In the genomic region with DNA sequence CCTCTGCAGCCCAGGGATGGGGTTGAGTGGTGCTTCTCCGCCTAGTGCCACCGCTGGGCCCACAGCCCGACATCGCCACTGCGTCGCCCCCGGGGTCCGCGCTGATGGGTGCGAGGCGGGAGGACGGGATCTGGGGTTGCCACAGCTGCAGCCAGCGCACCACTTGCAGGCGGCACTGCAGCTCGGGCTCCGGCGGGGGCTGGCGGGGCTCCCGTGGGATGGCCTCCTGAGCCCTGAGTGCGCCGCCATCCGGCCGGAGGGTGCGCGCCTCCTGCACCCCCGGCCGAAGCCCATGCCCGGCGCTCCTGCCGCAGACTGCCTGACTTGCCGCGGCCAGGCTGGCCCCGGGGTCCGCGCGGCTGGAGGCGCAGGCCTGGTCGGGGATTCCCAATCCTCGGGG, we compare ENCODE assay signal across 9 cellular contexts. TPM values are rescaled to one million over a fixed set of nuclear protein-coding genes. Genes with fewer than 3 reads are reported as not detected.
A peak's percentile ranks its signal among the peaks of the same experiment; 100 is the strongest.
DNase-seq lines count a peak whose midpoint lies in the region; ATAC-seq and TF ChIP-seq lines count a peak whose summit lies in the region.
"Not testable (repeated sequence)": the region's sequence is repeated elsewhere in the genome, so short reads cannot be mapped to it uniquely, and the experiment has no call there.
"Had no signal": no experiment of that assay in that cellular context is flagged by ENCODE, and none has a peak within 500 bp of the region (broad histone marks: within the 10 kb centered on the region; RNA-seq: fewer than 3 reads in every experiment).

No MANE protein-coding gene starts in this region.

- not testable (repeated sequence) for H3K36me3 ChIP-seq in CD8-positive, alpha-beta memory T cell (ENCODE audit: insufficient read depth, low read length); SJCRH30; mucosa of stomach (ENCODE audit: control insufficient read depth, insufficient read depth, low read length)

- not testable (repeated sequence) for H3K27me3 ChIP-seq in CD8-positive, alpha-beta memory T cell (ENCODE audit: insufficient read depth, low read length, poor library complexity, severe bottlenecking); SJCRH30; mucosa of stomach (ENCODE audit: control insufficient read depth, insufficient read depth, low read length)

- not testable (repeated sequence) for H3K36me3 Mint-ChIP-seq in CD8-positive, alpha-beta memory T cell; activated naive CD8-positive, alpha-beta T cell treated with anti-CD3 and anti-CD28 coated beads for 36 hours

- H3K4me3 Mint-ChIP-seq in CD8-positive, alpha-beta memory T cell, result peak overlapping the region in 6 of 7 donors; percentile 68 to 97 (median 73)
- H3K4me3 Mint-ChIP-seq in activated naive CD8-positive, alpha-beta T cell treated with anti-CD3 and anti-CD28 coated beads for 36 hours, result peak overlapping the region; percentile 95

- H3K27ac ChIP-seq in CD8-positive, alpha-beta memory T cell (ENCODE audit: low read depth, low read length), result not testable (repeated sequence)
- H3K27ac ChIP-seq in SJCRH30, result peak overlapping the region; percentile 56; the same call in 1 of the 2 replicates

- not testable (repeated sequence) for H3K9me3 Mint-ChIP-seq in CD8-positive, alpha-beta memory T cell; activated naive CD8-positive, alpha-beta T cell treated with anti-CD3 and anti-CD28 coated beads for 36 hours

- CTCF ChIA-PET in CD8-positive, alpha-beta memory T cell (lab: Charles Lee), result interaction anchor here (0.8 to 2.9 kb wide), 12 partner anchors 17 to 562 kb away, joined by 3 to 17 read pairs (median 5); partner anchors contain the start of genes ADRA2B, ASTL and STARD7

- H3K9me3 ChIP-seq in CD8-positive, alpha-beta memory T cell (ENCODE audit: low read length); SJCRH30 (replicated peaks); mucosa of stomach (ENCODE audit: control insufficient read depth, low read length): not testable (repeated sequence)

- POLR2A ChIA-PET in CD8-positive, alpha-beta memory T cell (lab: Charles Lee), result interaction anchor here (1.0 to 1.1 kb wide), 3 partner anchors 166 to 183 kb away, joined by 3 to 5 read pairs (median 5); no protein-coding TSS in a partner anchor

- H3K4me1 ChIP-seq in CD8-positive, alpha-beta memory T cell (ENCODE audit: insufficient read depth, low read length); SJCRH30; mucosa of stomach (ENCODE audit: control insufficient read depth, insufficient read depth, low read length): not testable (repeated sequence)

- TF ChIP-seq CTCF in fibroblast of pulmonary artery (IDR thresholded peaks at IDR 0.05; ENCODE audit: low read length, missing control alignments), result not testable (repeated sequence)

- DNase-seq in CD8-positive, alpha-beta memory T cell, result peak in 4 of 5 donors; percentile 13 to 62 (median 53)
- peak in 1 of 2 experiments; percentile 45 for DNase-seq in SJCRH30
- DNase-seq in activated naive CD8-positive, alpha-beta T cell treated with anti-CD3 and anti-CD28 coated beads for 36 hours, result peak; percentile 51
- DNase-seq in fibroblast of pulmonary artery (ENCODE audit: low read depth), result not testable (repeated sequence)
- peak; percentile 40 for DNase-seq in stimulated activated naive CD8-positive, alpha-beta T cell treated with anti-CD3 and anti-CD28 coated beads, Interleukin-15, Interleukin-2, amounts not matched to agents 100 U/mL and 50 U/mL, for 24 hours

- H3K9ac ChIP-seq in mucosa of stomach (ENCODE audit: low read length), result peak overlapping the region; percentile 87

- not testable (repeated sequence) for H3K4me3 ChIP-seq in CD8-positive, alpha-beta memory T cell (ENCODE audit: low read length); mucosa of stomach (ENCODE audit: low read length)
- H3K4me3 ChIP-seq in SJCRH30 (peak overlapping the region; percentile 90), fibroblast of pulmonary artery (replicated peaks; ENCODE audit: low read depth, low read length) (peak overlapping the region; percentile 54)

- ATAC-seq in GM21423 (IDR thresholded peaks at IDR 0.05; ENCODE audit: unreplicated experiment), result peak; percentile 40
- ATAC-seq in HG03103 (IDR thresholded peaks at IDR 0.05; ENCODE audit: low read depth, unreplicated experiment), result peak; percentile 40
- peak; percentile 55 for ATAC-seq in stimulated activated naive CD8-positive, alpha-beta T cell treated with anti-CD3 and anti-CD28 coated beads, Interleukin-15, Interleukin-2, amounts not matched to agents 100 U/mL and 50 U/mL, for 24 hours

- peaks cover 5 to 21% of the 10 kb centered on the region in 2 donors for H3K27me3 Mint-ChIP-seq in CD8-positive, alpha-beta memory T cell
- peaks cover 23% of the 10 kb centered on the region for H3K27me3 Mint-ChIP-seq in activated naive CD8-positive, alpha-beta T cell treated with anti-CD3 and anti-CD28 coated beads for 36 hours

- H3K4me1 Mint-ChIP-seq in CD8-positive, alpha-beta memory T cell; activated naive CD8-positive, alpha-beta T cell treated with anti-CD3 and anti-CD28 coated beads for 36 hours: not testable (repeated sequence)

- peak overlapping the region in 5 of 8 donors; percentile 57 to 98 (median 74) for H3K27ac Mint-ChIP-seq in CD8-positive, alpha-beta memory T cell
- peak overlapping the region; percentile 73 for H3K27ac Mint-ChIP-seq in activated naive CD8-positive, alpha-beta T cell treated with anti-CD3 and anti-CD28 coated beads for 36 hours

RNA-seq across cellular contexts. Expression of gene ANKRD36C, which starts 0.5 kb away (rescaled TPM):
- total RNA-seq in CD8-positive, alpha-beta memory T cell, result 10 to 100 TPM; 26.6 to 29.8 TPM
- polyA plus RNA-seq in CD8-positive, alpha-beta memory T cell, result 22.7 TPM
- 16.6 and 28.8 TPM in 2 replicates for total RNA-seq in SJCRH30 (2014; rRNA removed; shearing (Covaris generic))
- 10 to 100 TPM; 25.4 to 27.1 TPM for total RNA-seq in activated naive CD8-positive, alpha-beta T cell treated with anti-CD3 and anti-CD28 coated beads for 36 hours

RNA-seq across cellular contexts. Expression of gene GPAT2, which starts 42.6 kb away (rescaled TPM):
- 10 to 100 TPM; 33.6 to 36.2 TPM for total RNA-seq in CD8-positive, alpha-beta memory T cell
- polyA plus RNA-seq in CD8-positive, alpha-beta memory T cell, result 8.9 TPM
- 0.05 and 0.08 TPM in 2 replicates for total RNA-seq in SJCRH30 (2014; rRNA removed; shearing (Covaris generic))
- 10 to 100 TPM; 36.3 to 41.8 TPM for total RNA-seq in activated naive CD8-positive, alpha-beta T cell treated with anti-CD3 and anti-CD28 coated beads for 36 hours
- total RNA-seq: SK-MEL-5 had no signal

Comparison
In these comparisons a context has a peak if more than half of its experiments do, and no peak if none do; other contexts are left out.
1. RNA of gene GPAT2, which starts 42.6 kb away (total RNA-seq): 36.3 to 41.8 TPM in activated naive CD8-positive, alpha-beta T cell treated with anti-CD3 and anti-CD28 coated beads for 36 hours and 33.6 to 36.2 TPM in CD8-positive, alpha-beta memory T cell; 0.05 to 0.08 TPM in SJCRH30; every median in the first group is over 10 times any median in the second.
2. Peak in every context shown above with its lines, with median percentiles within 50 percentile points of each other: ATAC-seq.